In genomic region chr2:219501441-219501840, GRCh38 we compare ENCODE assay signal across 1 cellular context.
A peak's percentile ranks its signal among the peaks of the same experiment; 100 is the strongest.
TF ChIP-seq lines count a peak whose summit lies in the region.

No MANE protein-coding gene starts in this region.

TF ChIP-seq in K562, 482 proteins besides CTCF, POLR2A, EP300 and RAD21:
- no peak for TF ChIP-seq KLF10 (CRISPR knock-in tag; IDR thresholded peaks at IDR 0.05)
- TF ChIP-seq ZBTB26 (CRISPR knock-in tag; IDR thresholded peaks at IDR 0.05): no peak
- no peak for TF ChIP-seq ZNF146 (CRISPR knock-in tag; IDR thresholded peaks at IDR 0.05; ENCODE audit: unreplicated experiment)
- peak; percentile 77; the same call in 1 of the 2 replicates for TF ChIP-seq JUND (IDR thresholded peaks at IDR 0.05; ENCODE audit: borderline replicate concordance, low read depth, low read length)
- peak; percentile 67; the same call in 1 of the 3 replicates for TF ChIP-seq JUND (tag; IDR thresholded peaks at IDR 0.05; ENCODE audit: borderline replicate concordance, low read depth, low read length)
- peak; percentile 19; the same call in 1 of the 2 replicates for TF ChIP-seq TCF3 (CRISPR knock-in tag; IDR thresholded peaks at IDR 0.05)
- TF ChIP-seq CEBPG (CRISPR knock-in tag; IDR thresholded peaks at IDR 0.05): no peak
- TF ChIP-seq CEBPG (tag; conservative IDR thresholded peaks at IDR 0.05 in 1 of 2, IDR thresholded peaks at IDR 0.05 in 1 of 2): no peak
- peak in 1 of 2 experiments; percentile 27; a peak in 2 of 4 replicates for TF ChIP-seq KDM1A (IDR thresholded peaks at IDR 0.05)
- no peak for TF ChIP-seq CBX3 (IDR thresholded peaks at IDR 0.05; ENCODE audit: borderline replicate concordance in 1 of 2, low read length in 2 of 2)
- TF ChIP-seq ATF3 (IDR thresholded peaks at IDR 0.05): peak; percentile 43; the same call in 1 of the 2 replicates
- no peak for TF ChIP-seq ATF3 (CRISPR knock-in tag; conservative IDR thresholded peaks at IDR 0.05)
- TF ChIP-seq GATA2 (CRISPR knock-in tag; IDR thresholded peaks at IDR 0.05): no peak
- TF ChIP-seq, protein P1, sequence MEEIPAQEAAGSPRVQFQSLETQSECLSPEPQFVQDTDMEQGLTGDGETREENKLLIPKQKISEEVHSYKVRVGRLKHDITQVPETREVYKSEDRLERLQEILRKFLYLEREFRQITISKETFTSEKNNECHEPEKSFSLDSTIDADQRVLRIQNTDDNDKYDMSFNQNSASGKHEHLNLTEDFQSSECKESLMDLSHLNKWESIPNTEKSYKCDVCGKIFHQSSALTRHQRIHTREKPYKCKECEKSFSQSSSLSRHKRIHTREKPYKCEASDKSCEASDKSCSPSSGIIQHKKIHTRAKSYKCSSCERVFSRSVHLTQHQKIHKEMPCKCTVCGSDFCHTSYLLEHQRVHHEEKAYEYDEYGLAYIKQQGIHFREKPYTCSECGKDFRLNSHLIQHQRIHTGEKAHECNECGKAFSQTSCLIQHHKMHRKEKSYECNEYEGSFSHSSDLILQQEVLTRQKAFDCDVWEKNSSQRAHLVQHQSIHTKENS (CRISPR knock-in tag; IDR thresholded peaks at IDR 0.05): no peak
- no peak for TF ChIP-seq ELK3 (CRISPR knock-in tag; IDR thresholded peaks at IDR 0.05)
- TF ChIP-seq NFIC (IDR thresholded peaks at IDR 0.05): 0 out of 2 replicates have a peak, but pooled peaks have one; percentile 8
- peak; percentile 43; the same call in 1 of the 2 replicates for TF ChIP-seq MAFK (IDR thresholded peaks at IDR 0.05; ENCODE audit: low read length)
- peak; percentile 40 for TF ChIP-seq CBFA2T3 (IDR thresholded peaks at IDR 0.05)
- TF ChIP-seq STAT5A (IDR thresholded peaks at IDR 0.05; ENCODE audit: borderline replicate concordance, low read length): peak; percentile 77
- TF ChIP-seq ZNF592 (IDR thresholded peaks at IDR 0.05): 0 out of 2 replicates have a peak, but pooled peaks have one; percentile 53
- TF ChIP-seq ZC3H4 (CRISPR knock-in tag; IDR thresholded peaks at IDR 0.05; ENCODE audit: borderline replicate concordance): no peak
- peak; percentile 93 for TF ChIP-seq ZNF316 (IDR thresholded peaks at IDR 0.05)
- TF ChIP-seq MAZ (CRISPR knock-in tag; conservative IDR thresholded peaks at IDR 0.05 in 1 of 2, IDR thresholded peaks at IDR 0.05 in 1 of 2): 0 out of 4 replicates have a peak, but pooled peaks of 1 of the 2 experiments have one; percentile 15
- peak; percentile 64; the same call in 1 of the 2 replicates for TF ChIP-seq DPF2 (IDR thresholded peaks at IDR 0.05)
- no peak for TF ChIP-seq PHF20 (IDR thresholded peaks at IDR 0.05; ENCODE audit: partially characterized antibody)
- TF ChIP-seq C11orf30 (IDR thresholded peaks at IDR 0.05; ENCODE audit: low read depth): peak; percentile 87
- peak; percentile 23; the same call in 1 of the 2 replicates for TF ChIP-seq NCOR1 (IDR thresholded peaks at IDR 0.05)
- TF ChIP-seq, protein P2, sequence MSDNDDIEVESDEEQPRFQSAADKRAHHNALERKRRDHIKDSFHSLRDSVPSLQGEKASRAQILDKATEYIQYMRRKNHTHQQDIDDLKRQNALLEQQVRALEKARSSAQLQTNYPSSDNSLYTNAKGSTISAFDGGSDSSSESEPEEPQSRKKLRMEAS (CRISPR knock-in tag; IDR thresholded peaks at IDR 0.05): no peak
- TF ChIP-seq CTBP1 (IDR thresholded peaks at IDR 0.05; ENCODE audit: borderline replicate concordance): peak; percentile 64; the same call in 1 of the 2 replicates
- 0 out of 4 replicates have a peak, but pooled peaks of 1 of the 2 experiments have one; percentile 48 for TF ChIP-seq RCOR1 (IDR thresholded peaks at IDR 0.05; ENCODE audit: borderline replicate concordance in 1 of 2, low read depth in 2 of 2, low read length in 2 of 2)
- peak; percentile 34 for TF ChIP-seq EGR1 (conservative IDR thresholded peaks at IDR 0.05)
- TF ChIP-seq VEZF1 (CRISPR knock-in tag; IDR thresholded peaks at IDR 0.05): 0 out of 2 replicates have a peak, but pooled peaks have one; percentile 21
- TF ChIP-seq NFE2 (IDR thresholded peaks at IDR 0.05; ENCODE audit: low read depth): peak; percentile 70
- peak; percentile 59 for TF ChIP-seq FOSL1 (tag; conservative IDR thresholded peaks at IDR 0.05)
- TF ChIP-seq ARID1B (IDR thresholded peaks at IDR 0.05): peak; percentile 67; the same call in 1 of the 2 replicates
- TF ChIP-seq MAFF (IDR thresholded peaks at IDR 0.05; ENCODE audit: low read length): peak; percentile 54; the same call in 1 of the 2 replicates
- no peak for TF ChIP-seq SMAD1 (IDR thresholded peaks at IDR 0.05; ENCODE audit: low read depth, low read length, partially characterized antibody)
- TF ChIP-seq ARNT (IDR thresholded peaks at IDR 0.05): no peak
- TF ChIP-seq, protein P3, sequence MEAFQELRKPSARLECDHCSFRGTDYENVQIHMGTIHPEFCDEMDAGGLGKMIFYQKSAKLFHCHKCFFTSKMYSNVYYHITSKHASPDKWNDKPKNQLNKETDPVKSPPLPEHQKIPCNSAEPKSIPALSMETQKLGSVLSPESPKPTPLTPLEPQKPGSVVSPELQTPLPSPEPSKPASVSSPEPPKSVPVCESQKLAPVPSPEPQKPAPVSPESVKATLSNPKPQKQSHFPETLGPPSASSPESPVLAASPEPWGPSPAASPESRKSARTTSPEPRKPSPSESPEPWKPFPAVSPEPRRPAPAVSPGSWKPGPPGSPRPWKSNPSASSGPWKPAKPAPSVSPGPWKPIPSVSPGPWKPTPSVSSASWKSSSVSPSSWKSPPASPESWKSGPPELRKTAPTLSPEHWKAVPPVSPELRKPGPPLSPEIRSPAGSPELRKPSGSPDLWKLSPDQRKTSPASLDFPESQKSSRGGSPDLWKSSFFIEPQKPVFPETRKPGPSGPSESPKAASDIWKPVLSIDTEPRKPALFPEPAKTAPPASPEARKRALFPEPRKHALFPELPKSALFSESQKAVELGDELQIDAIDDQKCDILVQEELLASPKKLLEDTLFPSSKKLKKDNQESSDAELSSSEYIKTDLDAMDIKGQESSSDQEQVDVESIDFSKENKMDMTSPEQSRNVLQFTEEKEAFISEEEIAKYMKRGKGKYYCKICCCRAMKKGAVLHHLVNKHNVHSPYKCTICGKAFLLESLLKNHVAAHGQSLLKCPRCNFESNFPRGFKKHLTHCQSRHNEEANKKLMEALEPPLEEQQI (IDR thresholded peaks at IDR 0.05): no peak
